ENCODE assay signal across 8 cellular contexts in the genomic region with DNA sequence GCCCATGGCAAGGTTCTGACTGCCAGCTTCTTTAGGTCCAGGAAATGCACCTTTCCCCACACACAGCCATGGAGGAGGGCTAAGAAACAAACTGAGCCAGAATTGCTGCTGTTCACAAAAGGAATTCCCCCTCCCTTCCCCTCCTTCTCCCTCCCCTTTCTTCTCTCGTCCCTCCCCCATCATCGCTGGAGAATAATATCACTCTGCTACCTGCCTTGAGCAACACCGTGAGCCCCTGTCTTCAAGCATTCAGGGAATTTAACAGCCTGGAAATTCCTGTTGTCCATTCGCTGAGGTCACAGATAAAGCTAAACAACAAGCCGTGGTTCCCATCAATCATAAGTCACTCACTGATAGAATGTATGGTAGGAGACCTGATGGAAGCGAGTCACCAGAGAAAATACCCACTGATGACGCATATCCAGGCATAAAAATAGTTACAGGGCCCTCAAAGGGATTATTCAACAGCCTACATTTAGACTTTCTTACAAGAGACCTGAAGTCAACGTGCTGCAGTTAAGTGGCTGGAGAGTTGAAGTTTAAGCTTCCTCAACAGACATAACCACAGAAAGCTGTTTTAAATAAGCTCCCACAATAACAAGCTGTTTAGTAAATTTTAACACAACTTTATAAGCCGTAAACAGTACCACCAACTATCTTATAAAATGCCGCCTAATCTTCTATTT. TPM values are rescaled to one million over a fixed set of nuclear protein-coding genes. Genes with fewer than 3 reads are reported as not detected.
A peak's percentile ranks its signal among the peaks of the same experiment; 100 is the strongest.
DNase-seq lines count a peak whose midpoint lies in the region; ATAC-seq and TF ChIP-seq lines count a peak whose summit lies in the region.

No MANE protein-coding gene starts in this region.

- H3K4me2 ChIP-seq in GM23248 (ENCODE audit: unreplicated experiment) (peak overlapping the region; percentile 80), mesendoderm (ENCODE audit: low read length) (no peak overlapping the region)

- H3K4me3 ChIP-seq in GM23248 (peak overlapping the region; percentile 66), mesendoderm (ENCODE audit: low read length) (no peak overlapping the region)
- H3K4me3 ChIP-seq in Jurkat, Clone E6-1 (ENCODE audit: low read length): peak overlapping the region; percentile 32

- H3K27ac Mint-ChIP-seq in activated B cell treated with CpG ODN at 0.5 μM for 24 hours: peak overlapping the region; percentile 99

- H2BK120ac ChIP-seq in mesendoderm (ENCODE audit: low read depth, low read length): no peak overlapping the region

- H2AFZ ChIP-seq in GM23248: peak overlapping the region; percentile 40; the same call in 1 of the 2 replicates

- POLR2A ChIA-PET in activated B cell treated with CpG ODN at 0.5 μM for 24 hours (lab: Charles Lee): interaction anchor here (0.6 to 6.0 kb wide), 17 partner anchors 11 to 111 kb away, joined by 3 to 56 read pairs (median 8); partner anchors contain the start of gene HIVEP2

- CTCF ChIA-PET in activated B cell treated with CpG ODN at 0.5 μM for 24 hours (lab: Charles Lee): interaction anchor here (0.9 to 2.0 kb wide), 13 partner anchors 12 to 542 kb away, joined by 3 to 12 read pairs (median 4); no protein-coding TSS in a partner anchor

- no peaks in the 10 kb centered on the region for H3K27me3 Mint-ChIP-seq in activated B cell treated with CpG ODN at 0.5 μM for 24 hours

- no peaks in the 10 kb centered on the region for H4K20me1 ChIP-seq in GM23248 (ENCODE audit: insufficient read depth)

- peak overlapping the region; percentile 98 for H3K4me3 Mint-ChIP-seq in activated B cell treated with CpG ODN at 0.5 μM for 24 hours

- no peak overlapping the region for H4K5ac ChIP-seq in mesendoderm (ENCODE audit: low read length)

- in situ Hi-C loops in GM23248 (cut with MboI): no loop called here

- intact Hi-C loops in activated B cell treated with CpG ODN at 0.5 μM for 24 hours (cut with micrococcal nuclease): loop anchor here (1.0 to 5.0 kb wide), 12 partner anchors 13 to 565 kb away; partner anchors contain the start of genes ADAT2 and PEX3

- TF ChIP-seq CTCF in GM10266 (IDR thresholded peaks at IDR 0.05; ENCODE audit: control insufficient read depth, insufficient read depth, low read depth, missing control alignments) (no peak), activated B cell treated with CpG ODN at 0.5 μM for 24 hours (IDR thresholded peaks at IDR 0.05) (no peak)

- H2BK15ac ChIP-seq in mesendoderm (replicated peaks; ENCODE audit: low read depth): no peak overlapping the region

- peaks cover 12% of the 10 kb centered on the region for H3K36me3 Mint-ChIP-seq in activated B cell treated with CpG ODN at 0.5 μM for 24 hours (ENCODE audit: low read depth)

- WGBS in GM23248 (ENCODE audit: low coverage in 1 of 2, low lambda C conversion rate in 2 of 2, missing lambda C conversion rate in 2 of 2), 2 experiments: 9 to 11% methylated on average over 10 of the region's 10 CpGs
- WGBS in mesendoderm (ENCODE audit: extremely low coverage, insufficient coverage, low lambda C conversion rate): 100% methylated on average over 2 of the region's 10 CpGs

- no peaks in the 10 kb centered on the region for H3K36me3 ChIP-seq in GM23248 (ENCODE audit: low read depth)
- no peaks in the 10 kb centered on the region for H3K36me3 ChIP-seq in mesendoderm (ENCODE audit: control insufficient read depth, insufficient read depth, low read length)

- no peak overlapping the region for H3K56ac ChIP-seq in mesendoderm (ENCODE audit: low read length)

- no peak overlapping the region for H3K23ac ChIP-seq in mesendoderm (ENCODE audit: low read length)

- H3K9ac ChIP-seq in GM23248 (peak overlapping the region; percentile 70), mesendoderm (ENCODE audit: low read length) (no peak overlapping the region)

- no peaks in the 10 kb centered on the region for H3K79me1 ChIP-seq in mesendoderm (ENCODE audit: low read length)

- no peak overlapping the region for H4K8ac ChIP-seq in mesendoderm (ENCODE audit: low read depth, low read length)

- peaks cover 60% of the 10 kb centered on the region for H3F3A ChIP-seq in GM23248 (ENCODE audit: insufficient read depth)

- H3K27me3 ChIP-seq in GM23248 (replicated peaks; ENCODE audit: insufficient read depth): no peaks in the 10 kb centered on the region
- H3K27me3 ChIP-seq in mesendoderm (ENCODE audit: insufficient read depth, low read length, poor library complexity): no peaks in the 10 kb centered on the region

- H3K4ac ChIP-seq in mesendoderm (ENCODE audit: low read depth, low read length): no peak overlapping the region

- H3K79me2 ChIP-seq in GM23248 (ENCODE audit: insufficient read depth): peaks cover 96% of the 10 kb centered on the region
- no peaks in the 10 kb centered on the region for H3K79me2 ChIP-seq in mesendoderm (ENCODE audit: control insufficient read depth, insufficient read depth, low read length)

- H3K27ac ChIP-seq in GM23248 (peak overlapping the region; percentile 84), mesendoderm (ENCODE audit: low read depth, low read length) (peak overlapping the region; percentile 4), temporal lobe (ENCODE audit: low read depth, low read length) (peak overlapping the region; percentile 38)

- no peaks in the 10 kb centered on the region for H3K9me2 ChIP-seq in GM23248 (ENCODE audit: insufficient read depth)

- H3K4me1 ChIP-seq in GM23248 (ENCODE audit: insufficient read depth) (peaks cover 67% of the 10 kb centered on the region), mesendoderm (ENCODE audit: control insufficient read depth, low read depth, low read length) (peaks cover 7% of the 10 kb centered on the region)

- no peaks in the 10 kb centered on the region for H3K9me3 Mint-ChIP-seq in activated B cell treated with CpG ODN at 0.5 μM for 24 hours

- H3K4me1 Mint-ChIP-seq in activated B cell treated with CpG ODN at 0.5 μM for 24 hours: peaks cover 86% of the 10 kb centered on the region

- no peak overlapping the region for H2BK5ac ChIP-seq in mesendoderm (ENCODE audit: low read length)

- peak; percentile 83 for ATAC-seq in activated B cell treated with CpG ODN at 0.5 μM for 24 hours (ENCODE audit: low read depth)

- H3K9me3 ChIP-seq in GM23248 (ENCODE audit: low read depth): no peaks in the 10 kb centered on the region

- peak; percentile 47 for DNase-seq in GM10266 (ENCODE audit: extremely low spot score)
- peak; percentile 92 for DNase-seq in GM23248
- peak; percentile 62 for DNase-seq in Jurkat, Clone E6-1 (ENCODE audit: low read depth, low spot score)
- DNase-seq in activated B cell treated with CpG ODN at 0.5 μM for 24 hours: peak; percentile 28
- peak; percentile 58 for DNase-seq in effector CD4-positive, alpha-beta T cell
- peak; percentile 98 for DNase-seq in mesendoderm
- DNase-seq in NCI-H1048 (lab: John Stamatoyannopoulos, UW): no peak

- H3K18ac ChIP-seq in mesendoderm (ENCODE audit: low read length): no peak overlapping the region

- no peak overlapping the region for H2AK5ac ChIP-seq in mesendoderm (ENCODE audit: low read length)

RNA-seq across cellular contexts. Expression of gene HIVEP2, which starts 59.7 kb away (rescaled TPM):
- total RNA-seq in GM23248 (2014; rRNA removed; shearing (Covaris generic)): 15.0 and 21.0 TPM in 2 replicates
- polyA plus RNA-seq in GM23248 (2016; fragmentation: Nextera tagmentation; extraction: Ambion mirVana): 6.8 and 8.3 TPM in 2 replicates
- 10.4 TPM for polyA plus RNA-seq in Jurkat, Clone E6-1 (2012; ENCODE audit: insufficient read depth, insufficient read length)
- total RNA-seq in activated B cell treated with CpG ODN at 0.5 μM for 24 hours (22.2 and 25.4 TPM in 2 replicates), temporal lobe (101 TPM)
- polyA plus RNA-seq in mesendoderm (2013, experiment 1 of 2): 2.2 TPM
- 2.3 TPM for polyA plus RNA-seq in mesendoderm (2013, experiment 2 of 2)

Comparison
In these comparisons a context has a peak if more than half of its experiments do, and no peak if none do; other contexts are left out.
1. H3K27ac ChIP-seq: peak in every context shown above with its lines; median percentile 84 in GM23248; 38 in temporal lobe; 4 in mesendoderm.